Comparison of ENCODE assay signal across 1 cellular context in the genomic region with DNA sequence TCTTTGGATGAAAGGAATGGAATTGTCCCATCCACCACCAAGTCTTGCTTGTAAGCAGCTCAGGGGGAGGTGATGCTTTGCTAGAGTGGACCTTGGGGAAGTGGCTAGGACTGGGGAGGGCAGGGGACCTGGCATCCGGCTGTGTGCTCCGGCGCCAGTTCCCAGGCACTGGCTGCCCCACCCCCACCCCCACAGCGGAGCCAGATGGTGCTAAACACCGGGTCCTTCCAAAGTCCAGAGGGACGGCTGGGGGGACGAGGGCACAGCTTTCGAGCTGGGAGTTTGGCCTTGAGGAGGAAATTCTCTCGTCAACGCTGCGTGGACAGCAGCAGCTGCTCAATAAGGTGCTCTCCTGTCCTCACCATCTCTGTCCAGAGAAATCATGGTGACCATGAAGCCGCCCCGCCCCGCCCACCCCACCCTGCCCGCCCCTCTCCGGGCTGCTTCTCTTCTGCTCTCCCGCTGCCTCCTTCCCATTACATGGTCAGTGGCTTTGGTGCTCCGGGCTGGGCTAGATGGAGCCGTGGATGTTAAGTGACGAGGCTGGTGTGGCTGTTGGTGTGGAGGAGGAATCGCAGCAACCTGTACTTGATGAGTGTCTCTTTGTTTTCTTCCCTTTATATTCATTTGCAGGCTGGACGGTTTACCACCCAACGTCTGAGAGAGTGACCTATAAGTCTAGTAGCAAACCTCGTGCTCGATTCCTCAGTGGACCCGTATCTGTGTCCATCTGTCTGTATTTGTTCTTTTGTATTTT.
A peak's percentile ranks its signal among the peaks of the same experiment; 100 is the strongest.
TF ChIP-seq lines count a peak whose summit lies in the region.

No MANE protein-coding gene starts in this region.

TF ChIP-seq in HepG2, 621 proteins besides CTCF, POLR2A, EP300 and RAD21 (continued from another document and continues in another):
- TF ChIP-seq, protein P1, sequence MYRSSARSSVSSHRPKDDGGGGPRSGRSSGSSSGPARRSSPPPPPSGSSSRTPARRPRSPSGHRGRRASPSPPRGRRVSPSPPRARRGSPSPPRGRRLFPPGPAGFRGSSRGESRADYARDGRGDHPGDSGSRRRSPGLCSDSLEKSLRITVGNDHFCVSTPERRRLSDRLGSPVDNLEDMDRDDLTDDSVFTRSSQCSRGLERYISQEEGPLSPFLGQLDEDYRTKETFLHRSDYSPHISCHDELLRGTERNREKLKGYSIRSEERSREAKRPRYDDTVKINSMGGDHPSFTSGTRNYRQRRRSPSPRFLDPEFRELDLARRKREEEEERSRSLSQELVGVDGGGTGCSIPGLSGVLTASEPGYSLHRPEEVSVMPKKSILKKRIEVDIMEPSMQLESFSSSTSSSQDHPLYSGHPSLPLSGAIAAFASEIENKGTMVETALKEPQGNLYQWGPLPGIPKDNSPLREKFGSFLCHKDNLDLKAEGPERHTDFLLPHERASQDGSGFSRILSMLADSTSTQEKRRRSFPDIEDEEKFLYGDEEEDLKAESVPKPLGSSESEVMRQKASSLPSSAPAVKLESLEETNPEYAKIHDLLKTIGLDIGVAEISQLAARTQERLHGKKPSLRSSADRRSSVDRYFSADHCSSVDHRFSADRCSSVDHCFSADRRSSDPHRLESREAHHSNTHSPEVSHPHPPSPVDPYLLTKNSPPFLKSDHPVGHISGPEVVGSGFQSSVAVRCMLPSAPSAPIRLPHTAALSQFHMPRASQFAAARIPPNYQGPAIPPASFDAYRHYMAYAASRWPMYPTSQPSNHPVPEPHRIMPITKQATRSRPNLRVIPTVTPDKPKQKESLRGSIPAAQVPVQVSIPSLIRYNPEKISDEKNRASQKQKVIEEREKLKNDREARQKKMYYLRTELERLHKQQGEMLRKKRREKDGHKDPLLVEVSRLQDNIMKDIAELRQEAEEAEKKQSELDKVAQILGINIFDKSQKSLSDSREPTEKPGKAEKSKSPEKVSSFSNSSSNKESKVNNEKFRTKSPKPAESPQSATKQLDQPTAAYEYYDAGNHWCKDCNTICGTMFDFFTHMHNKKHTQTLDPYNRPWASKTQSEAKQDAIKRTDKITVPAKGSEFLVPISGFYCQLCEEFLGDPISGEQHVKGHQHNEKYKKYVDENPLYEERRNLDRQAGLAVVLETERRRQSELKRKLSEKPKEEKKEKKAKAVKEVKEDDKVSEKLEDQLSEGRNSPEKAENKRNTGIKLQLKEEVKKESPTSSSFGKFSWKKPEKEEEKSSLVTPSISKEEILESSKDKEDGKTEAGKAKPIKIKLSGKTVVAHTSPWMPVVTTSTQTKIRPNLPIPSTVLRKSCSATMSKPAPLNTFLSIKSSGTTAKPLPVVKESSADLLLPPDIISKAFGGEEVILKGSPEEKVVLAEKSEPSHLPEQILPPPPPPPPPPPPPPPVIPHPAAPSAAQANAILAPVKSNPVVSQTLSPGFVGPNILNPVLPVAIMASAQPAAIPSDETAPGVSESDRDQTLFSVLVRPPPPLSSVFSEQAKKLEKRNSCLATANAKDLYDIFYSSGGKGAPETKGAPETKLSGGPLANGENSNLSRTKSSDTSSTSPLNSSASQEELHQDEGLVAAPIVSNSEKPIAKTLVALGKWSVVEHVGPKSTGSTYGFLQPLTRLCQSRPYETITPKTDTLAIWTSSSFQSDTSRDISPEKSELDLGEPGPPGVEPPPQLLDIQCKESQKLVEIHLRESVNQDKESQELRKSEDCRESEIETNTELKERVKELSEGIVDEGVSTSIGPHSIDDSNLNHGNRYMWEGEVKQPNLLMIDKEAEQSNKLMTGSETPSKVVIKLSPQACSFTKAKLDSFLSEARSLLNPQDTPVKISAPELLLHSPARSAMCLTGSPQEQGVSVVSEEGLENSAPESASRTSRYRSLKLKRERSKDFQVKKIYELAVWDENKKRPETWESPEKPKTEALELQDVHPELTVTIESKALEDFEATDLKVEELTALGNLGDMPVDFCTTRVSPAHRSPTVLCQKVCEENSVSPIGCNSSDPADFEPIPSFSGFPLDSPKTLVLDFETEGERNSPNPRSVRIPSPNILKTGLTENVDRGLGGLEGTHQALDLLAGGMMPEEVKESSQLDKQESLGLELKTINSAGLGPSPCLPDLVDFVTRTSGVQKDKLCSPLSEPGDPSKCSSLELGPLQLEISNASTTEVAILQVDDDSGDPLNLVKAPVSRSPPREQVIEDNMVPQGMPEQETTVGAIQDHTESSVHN (CRISPR knock-in tag; IDR thresholded peaks at IDR 0.05), result no peak
- no peak for TF ChIP-seq KAT7 (CRISPR knock-in tag; IDR thresholded peaks at IDR 0.05; ENCODE audit: borderline replicate concordance)
- TF ChIP-seq, protein P2, sequence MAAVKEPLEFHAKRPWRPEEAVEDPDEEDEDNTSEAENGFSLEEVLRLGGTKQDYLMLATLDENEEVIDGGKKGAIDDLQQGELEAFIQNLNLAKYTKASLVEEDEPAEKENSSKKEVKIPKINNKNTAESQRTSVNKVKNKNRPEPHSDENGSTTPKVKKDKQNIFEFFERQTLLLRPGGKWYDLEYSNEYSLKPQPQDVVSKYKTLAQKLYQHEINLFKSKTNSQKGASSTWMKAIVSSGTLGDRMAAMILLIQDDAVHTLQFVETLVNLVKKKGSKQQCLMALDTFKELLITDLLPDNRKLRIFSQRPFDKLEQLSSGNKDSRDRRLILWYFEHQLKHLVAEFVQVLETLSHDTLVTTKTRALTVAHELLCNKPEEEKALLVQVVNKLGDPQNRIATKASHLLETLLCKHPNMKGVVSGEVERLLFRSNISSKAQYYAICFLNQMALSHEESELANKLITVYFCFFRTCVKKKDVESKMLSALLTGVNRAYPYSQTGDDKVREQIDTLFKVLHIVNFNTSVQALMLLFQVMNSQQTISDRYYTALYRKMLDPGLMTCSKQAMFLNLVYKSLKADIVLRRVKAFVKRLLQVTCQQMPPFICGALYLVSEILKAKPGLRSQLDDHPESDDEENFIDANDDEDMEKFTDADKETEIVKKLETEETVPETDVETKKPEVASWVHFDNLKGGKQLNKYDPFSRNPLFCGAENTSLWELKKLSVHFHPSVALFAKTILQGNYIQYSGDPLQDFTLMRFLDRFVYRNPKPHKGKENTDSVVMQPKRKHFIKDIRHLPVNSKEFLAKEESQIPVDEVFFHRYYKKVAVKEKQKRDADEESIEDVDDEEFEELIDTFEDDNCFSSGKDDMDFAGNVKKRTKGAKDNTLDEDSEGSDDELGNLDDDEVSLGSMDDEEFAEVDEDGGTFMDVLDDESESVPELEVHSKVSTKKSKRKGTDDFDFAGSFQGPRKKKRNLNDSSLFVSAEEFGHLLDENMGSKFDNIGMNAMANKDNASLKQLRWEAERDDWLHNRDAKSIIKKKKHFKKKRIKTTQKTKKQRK (IDR thresholded peaks at IDR 0.05; ENCODE audit: low read length), result no peak
- peak; percentile 54; the same call in 1 of the 2 replicates for TF ChIP-seq ARNTL (CRISPR knock-in tag; IDR thresholded peaks at IDR 0.05)
- TF ChIP-seq ZNF124 (CRISPR knock-in tag; IDR thresholded peaks at IDR 0.05), result no peak
- no peak for TF ChIP-seq ZNF879 (CRISPR knock-in tag; IDR thresholded peaks at IDR 0.05)
- peak; percentile 63; the same call in 1 of the 2 replicates for TF ChIP-seq GFI1 (CRISPR knock-in tag; IDR thresholded peaks at IDR 0.05; ENCODE audit: borderline replicate concordance)
- TF ChIP-seq, protein P3, sequence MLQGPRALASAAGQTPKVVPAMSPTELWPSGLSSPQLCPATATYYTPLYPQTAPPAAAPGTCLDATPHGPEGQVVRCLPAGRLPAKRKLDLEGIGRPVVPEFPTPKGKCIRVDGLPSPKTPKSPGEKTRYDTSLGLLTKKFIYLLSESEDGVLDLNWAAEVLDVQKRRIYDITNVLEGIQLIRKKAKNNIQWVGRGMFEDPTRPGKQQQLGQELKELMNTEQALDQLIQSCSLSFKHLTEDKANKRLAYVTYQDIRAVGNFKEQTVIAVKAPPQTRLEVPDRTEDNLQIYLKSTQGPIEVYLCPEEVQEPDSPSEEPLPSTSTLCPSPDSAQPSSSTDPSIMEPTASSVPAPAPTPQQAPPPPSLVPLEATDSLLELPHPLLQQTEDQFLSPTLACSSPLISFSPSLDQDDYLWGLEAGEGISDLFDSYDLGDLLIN (CRISPR knock-in tag; IDR thresholded peaks at IDR 0.05; ENCODE audit: borderline replicate concordance), result no peak
- no peak for TF ChIP-seq ZSCAN12 (CRISPR knock-in tag; IDR thresholded peaks at IDR 0.05)
- TF ChIP-seq ATF7 (IDR thresholded peaks at IDR 0.05), result no peak
- peak; percentile 49; the same call in 1 of the 2 replicates for TF ChIP-seq ATF7 (CRISPR knock-in tag; IDR thresholded peaks at IDR 0.05)
- TF ChIP-seq SRSF1 (optimal IDR thresholded peaks at IDR 0.05; ENCODE audit: low read depth, low read length), result no peak
- TF ChIP-seq, protein P4, sequence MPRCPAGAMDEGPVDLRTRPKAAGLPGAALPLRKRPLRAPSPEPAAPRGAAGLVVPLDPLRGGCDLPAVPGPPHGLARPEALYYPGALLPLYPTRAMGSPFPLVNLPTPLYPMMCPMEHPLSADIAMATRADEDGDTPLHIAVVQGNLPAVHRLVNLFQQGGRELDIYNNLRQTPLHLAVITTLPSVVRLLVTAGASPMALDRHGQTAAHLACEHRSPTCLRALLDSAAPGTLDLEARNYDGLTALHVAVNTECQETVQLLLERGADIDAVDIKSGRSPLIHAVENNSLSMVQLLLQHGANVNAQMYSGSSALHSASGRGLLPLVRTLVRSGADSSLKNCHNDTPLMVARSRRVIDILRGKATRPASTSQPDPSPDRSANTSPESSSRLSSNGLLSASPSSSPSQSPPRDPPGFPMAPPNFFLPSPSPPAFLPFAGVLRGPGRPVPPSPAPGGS (CRISPR knock-in tag; IDR thresholded peaks at IDR 0.05), result no peak
- no peak for TF ChIP-seq SIX4 (CRISPR knock-in tag; IDR thresholded peaks at IDR 0.05)
- TF ChIP-seq ZNF431 (CRISPR knock-in tag; IDR thresholded peaks at IDR 0.05; ENCODE audit: borderline replicate concordance, low read depth), result peak; percentile 65; the same call in 1 of the 2 replicates
- TF ChIP-seq TGIF2 (CRISPR knock-in tag; IDR thresholded peaks at IDR 0.05), result no peak
- no peak for TF ChIP-seq SCMH1 (CRISPR knock-in tag; IDR thresholded peaks at IDR 0.05; ENCODE audit: borderline replicate concordance)
- TF ChIP-seq SALL1 (CRISPR knock-in tag; IDR thresholded peaks at IDR 0.05), result peak; percentile 91
- peak; percentile 95 for TF ChIP-seq HDAC1 (CRISPR knock-in tag; IDR thresholded peaks at IDR 0.05)
- peak; percentile 85 for TF ChIP-seq SKI (IDR thresholded peaks at IDR 0.05; ENCODE audit: partially characterized antibody)
- TF ChIP-seq ZNF737 (CRISPR knock-in tag; IDR thresholded peaks at IDR 0.05; ENCODE audit: borderline replicate concordance), result no peak
- TF ChIP-seq ONECUT2 (CRISPR knock-in tag; IDR thresholded peaks at IDR 0.05), result no peak
- peak; percentile 83 for TF ChIP-seq HOXA3 (CRISPR knock-in tag; IDR thresholded peaks at IDR 0.05)
- TF ChIP-seq ZSCAN25 (CRISPR knock-in tag; IDR thresholded peaks at IDR 0.05), result peak; percentile 72; the same call in 1 of the 2 replicates
- no peak for TF ChIP-seq ZFP41 (CRISPR knock-in tag; IDR thresholded peaks at IDR 0.05; ENCODE audit: borderline replicate concordance)
- 0 out of 2 replicates have a peak, but pooled peaks have one; percentile 52 for TF ChIP-seq ZNF772 (CRISPR knock-in tag; IDR thresholded peaks at IDR 0.05)
- TF ChIP-seq GLI4 (CRISPR knock-in tag; IDR thresholded peaks at IDR 0.05; ENCODE audit: borderline replicate concordance), result no peak
- no peak for TF ChIP-seq ZNF552 (CRISPR knock-in tag; IDR thresholded peaks at IDR 0.05; ENCODE audit: borderline replicate concordance)
- TF ChIP-seq SNAPC2 (CRISPR knock-in tag; IDR thresholded peaks at IDR 0.05), result 0 out of 2 replicates have a peak, but pooled peaks have one; percentile 52
- TF ChIP-seq, protein P5, sequence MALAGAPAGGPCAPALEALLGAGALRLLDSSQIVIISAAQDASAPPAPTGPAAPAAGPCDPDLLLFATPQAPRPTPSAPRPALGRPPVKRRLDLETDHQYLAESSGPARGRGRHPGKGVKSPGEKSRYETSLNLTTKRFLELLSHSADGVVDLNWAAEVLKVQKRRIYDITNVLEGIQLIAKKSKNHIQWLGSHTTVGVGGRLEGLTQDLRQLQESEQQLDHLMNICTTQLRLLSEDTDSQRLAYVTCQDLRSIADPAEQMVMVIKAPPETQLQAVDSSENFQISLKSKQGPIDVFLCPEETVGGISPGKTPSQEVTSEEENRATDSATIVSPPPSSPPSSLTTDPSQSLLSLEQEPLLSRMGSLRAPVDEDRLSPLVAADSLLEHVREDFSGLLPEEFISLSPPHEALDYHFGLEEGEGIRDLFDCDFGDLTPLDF (CRISPR knock-in tag; IDR thresholded peaks at IDR 0.05), result no peak
- no peak for TF ChIP-seq JUN (CRISPR knock-in tag; IDR thresholded peaks at IDR 0.05)
- peak; percentile 14; the same call in 1 of the 2 replicates for TF ChIP-seq HIVEP1 (CRISPR knock-in tag; IDR thresholded peaks at IDR 0.05)
- no peak for TF ChIP-seq HDAC6 (IDR thresholded peaks at IDR 0.05; ENCODE audit: low read depth, low read length)
- no peak for TF ChIP-seq MLLT10 (CRISPR knock-in tag; IDR thresholded peaks at IDR 0.05)
- TF ChIP-seq ZNF546 (CRISPR knock-in tag; conservative IDR thresholded peaks at IDR 0.05), result no peak
- TF ChIP-seq ERF (CRISPR knock-in tag; IDR thresholded peaks at IDR 0.05), result peak; percentile 74
- TF ChIP-seq ZNF446 (CRISPR knock-in tag; IDR thresholded peaks at IDR 0.05), result no peak
- peak; percentile 69; the same call in 1 of the 2 replicates for TF ChIP-seq SPEN (CRISPR knock-in tag; IDR thresholded peaks at IDR 0.05; ENCODE audit: low read depth)
- TF ChIP-seq DPF2 (CRISPR knock-in tag; IDR thresholded peaks at IDR 0.05; ENCODE audit: borderline replicate concordance, low read depth), result peak; percentile 72; the same call in 1 of the 2 replicates
- 0 out of 2 replicates have a peak, but pooled peaks have one; percentile 58 for TF ChIP-seq RXRA (CRISPR knock-in tag; IDR thresholded peaks at IDR 0.05)
- TF ChIP-seq, protein P6, sequence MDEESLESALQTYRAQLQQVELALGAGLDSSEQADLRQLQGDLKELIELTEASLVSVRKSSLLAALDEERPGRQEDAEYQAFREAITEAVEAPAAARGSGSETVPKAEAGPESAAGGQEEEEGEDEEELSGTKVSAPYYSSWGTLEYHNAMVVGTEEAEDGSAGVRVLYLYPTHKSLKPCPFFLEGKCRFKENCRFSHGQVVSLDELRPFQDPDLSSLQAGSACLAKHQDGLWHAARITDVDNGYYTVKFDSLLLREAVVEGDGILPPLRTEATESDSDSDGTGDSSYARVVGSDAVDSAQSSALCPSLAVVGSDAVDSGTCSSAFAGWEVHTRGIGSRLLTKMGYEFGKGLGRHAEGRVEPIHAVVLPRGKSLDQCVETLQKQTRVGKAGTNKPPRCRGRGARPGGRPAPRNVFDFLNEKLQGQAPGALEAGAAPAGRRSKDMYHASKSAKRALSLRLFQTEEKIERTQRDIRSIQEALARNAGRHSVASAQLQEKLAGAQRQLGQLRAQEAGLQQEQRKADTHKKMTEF (CRISPR knock-in tag; IDR thresholded peaks at IDR 0.05), result peak; percentile 79
- TF ChIP-seq WIZ (CRISPR knock-in tag; IDR thresholded peaks at IDR 0.05), result 0 out of 2 replicates have a peak, but pooled peaks have one; percentile 53
- no peak for TF ChIP-seq ZNF598 (CRISPR knock-in tag; IDR thresholded peaks at IDR 0.05; ENCODE audit: borderline replicate concordance)
